In genomic region chr20:53708129-53708968, GRCh38 we compare ENCODE assay signal across 1 cellular context.
A peak's percentile ranks its signal among the peaks of the same experiment; 100 is the strongest.
TF ChIP-seq lines count a peak whose summit lies in the region.

No MANE protein-coding gene starts in this region.

TF ChIP-seq in GM12878, 131 proteins besides CTCF, POLR2A, EP300 and RAD21 (continued from another document):
- TF ChIP-seq CEBPB (IDR thresholded peaks at IDR 0.05; ENCODE audit: borderline replicate concordance in 1 of 2, low read depth in 2 of 2, low read length in 2 of 2) = no peak
- peak; percentile 51; the same call in 1 of the 2 replicates for TF ChIP-seq TCF7 (IDR thresholded peaks at IDR 0.05; ENCODE audit: borderline replicate concordance)
- no peak for TF ChIP-seq TAF1 (IDR thresholded peaks at IDR 0.05; ENCODE audit: borderline replicate concordance, low read depth, low read length)
- peak; percentile 39; the same call in 1 of the 2 replicates for TF ChIP-seq TBL1XR1 (IDR thresholded peaks at IDR 0.05; ENCODE audit: low read depth, low read length)
- 0 out of 2 replicates have a peak, but pooled peaks have one; percentile 44 for TF ChIP-seq GATAD2B (conservative IDR thresholded peaks at IDR 0.05; ENCODE audit: low read depth)
- TF ChIP-seq YY1 (IDR thresholded peaks at IDR 0.05; ENCODE audit: low read depth, low read length) = peak; percentile 24; the same call in 1 of the 2 replicates
- peak; percentile 52; the same call in 1 of the 2 replicates for TF ChIP-seq POLR2AphosphoS5 (IDR thresholded peaks at IDR 0.05; ENCODE audit: low read length)
- no peak for TF ChIP-seq EZH2 (IDR thresholded peaks at IDR 0.05; ENCODE audit: borderline replicate concordance, control insufficient read depth, low read depth, low read length)
- TF ChIP-seq HDAC6 (IDR thresholded peaks at IDR 0.05; ENCODE audit: unreplicated experiment) = no peak
- peak; percentile 69 for TF ChIP-seq FOXM1 (IDR thresholded peaks at IDR 0.05; ENCODE audit: low read depth, low read length)
- TF ChIP-seq CHD2 (IDR thresholded peaks at IDR 0.05; ENCODE audit: borderline replicate concordance, low read depth, low read length) = no peak
- TF ChIP-seq SMAD5 (IDR thresholded peaks at IDR 0.05; ENCODE audit: low read depth) = no peak
- TF ChIP-seq SP1 (IDR thresholded peaks at IDR 0.05; ENCODE audit: low read depth, low read length) = peak; percentile 33
- no peak for TF ChIP-seq MEF2A (IDR thresholded peaks at IDR 0.05; ENCODE audit: insufficient read depth, low read depth, low read length)
- TF ChIP-seq CBFB (IDR thresholded peaks at IDR 0.05; ENCODE audit: low read depth) = 0 out of 2 replicates have a peak, but pooled peaks have one; percentile 50
- TF ChIP-seq USF1 (IDR thresholded peaks at IDR 0.05; ENCODE audit: borderline replicate concordance, extremely low read length, insufficient read depth, low read depth, low read length) = no peak
- TF ChIP-seq RAD51 (IDR thresholded peaks at IDR 0.05) = no peak
- TF ChIP-seq HDAC2 (IDR thresholded peaks at IDR 0.05) = no peak
- peak; percentile 61; the same call in 1 of the 2 replicates for TF ChIP-seq ZSCAN29 (IDR thresholded peaks at IDR 0.05)
- TF ChIP-seq NFYA (IDR thresholded peaks at IDR 0.05; ENCODE audit: borderline replicate concordance, low read depth, low read length) = no peak
- TF ChIP-seq, protein P1, sequence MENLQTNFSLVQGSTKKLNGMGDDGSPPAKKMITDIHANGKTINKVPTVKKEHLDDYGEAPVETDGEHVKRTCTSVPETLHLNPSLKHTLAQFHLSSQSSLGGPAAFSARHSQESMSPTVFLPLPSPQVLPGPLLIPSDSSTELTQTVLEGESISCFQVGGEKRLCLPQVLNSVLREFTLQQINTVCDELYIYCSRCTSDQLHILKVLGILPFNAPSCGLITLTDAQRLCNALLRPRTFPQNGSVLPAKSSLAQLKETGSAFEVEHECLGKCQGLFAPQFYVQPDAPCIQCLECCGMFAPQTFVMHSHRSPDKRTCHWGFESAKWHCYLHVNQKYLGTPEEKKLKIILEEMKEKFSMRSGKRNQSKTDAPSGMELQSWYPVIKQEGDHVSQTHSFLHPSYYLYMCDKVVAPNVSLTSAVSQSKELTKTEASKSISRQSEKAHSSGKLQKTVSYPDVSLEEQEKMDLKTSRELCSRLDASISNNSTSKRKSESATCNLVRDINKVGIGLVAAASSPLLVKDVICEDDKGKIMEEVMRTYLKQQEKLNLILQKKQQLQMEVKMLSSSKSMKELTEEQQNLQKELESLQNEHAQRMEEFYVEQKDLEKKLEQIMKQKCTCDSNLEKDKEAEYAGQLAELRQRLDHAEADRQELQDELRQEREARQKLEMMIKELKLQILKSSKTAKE (IDR thresholded peaks at IDR 0.05; ENCODE audit: low read depth, poor library complexity, severe bottlenecking) = peak; percentile 74
- TF ChIP-seq SMAD1 (IDR thresholded peaks at IDR 0.05; ENCODE audit: low read depth, partially characterized antibody) = peak; percentile 60
- no peak for TF ChIP-seq ZNF622 (IDR thresholded peaks at IDR 0.05)
- no peak for TF ChIP-seq HCFC1 (IDR thresholded peaks at IDR 0.05; ENCODE audit: low read length)
- no peak for TF ChIP-seq BCL3 (IDR thresholded peaks at IDR 0.05; ENCODE audit: borderline replicate concordance, insufficient read depth, low read depth, low read length, poor library complexity, severe bottlenecking)
TF ChIP-seq in GM12878: peak in this region for 42.
